Comparison of ENCODE assay signal across 2 cellular contexts in genomic region chr4:124684301-124684700, GRCh38.
TF ChIP-seq lines count a peak whose summit lies in the region.

No MANE protein-coding gene starts in this region.

TF ChIP-seq in WTC11, 78 proteins besides CTCF, POLR2A, EP300 and RAD21 (continued from another document):
- TF ChIP-seq, protein P1, sequence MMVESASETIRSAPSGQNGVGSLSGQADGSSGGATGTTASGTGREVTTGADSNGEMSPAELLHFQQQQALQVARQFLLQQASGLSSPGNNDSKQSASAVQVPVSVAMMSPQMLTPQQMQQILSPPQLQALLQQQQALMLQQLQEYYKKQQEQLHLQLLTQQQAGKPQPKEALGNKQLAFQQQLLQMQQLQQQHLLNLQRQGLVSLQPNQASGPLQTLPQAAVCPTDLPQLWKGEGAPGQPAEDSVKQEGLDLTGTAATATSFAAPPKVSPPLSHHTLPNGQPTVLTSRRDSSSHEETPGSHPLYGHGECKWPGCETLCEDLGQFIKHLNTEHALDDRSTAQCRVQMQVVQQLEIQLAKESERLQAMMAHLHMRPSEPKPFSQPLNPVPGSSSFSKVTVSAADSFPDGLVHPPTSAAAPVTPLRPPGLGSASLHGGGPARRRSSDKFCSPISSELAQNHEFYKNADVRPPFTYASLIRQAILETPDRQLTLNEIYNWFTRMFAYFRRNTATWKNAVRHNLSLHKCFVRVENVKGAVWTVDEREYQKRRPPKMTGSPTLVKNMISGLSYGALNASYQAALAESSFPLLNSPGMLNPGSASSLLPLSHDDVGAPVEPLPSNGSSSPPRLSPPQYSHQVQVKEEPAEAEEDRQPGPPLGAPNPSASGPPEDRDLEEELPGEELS (CRISPR knock-in tag; IDR thresholded peaks at IDR 0.05), result no peak

TF ChIP-seq in HepG2, 621 proteins besides CTCF, POLR2A, EP300 and RAD21:
- TF ChIP-seq ETS1 (CRISPR knock-in tag; IDR thresholded peaks at IDR 0.05) (no peak), HOXA5 (CRISPR knock-in tag; IDR thresholded peaks at IDR 0.05) (no peak), SNAPC4 (CRISPR knock-in tag; IDR thresholded peaks at IDR 0.05) (no peak)
